Comparison of ENCODE assay signal across 8 cellular contexts in the genomic region with DNA sequence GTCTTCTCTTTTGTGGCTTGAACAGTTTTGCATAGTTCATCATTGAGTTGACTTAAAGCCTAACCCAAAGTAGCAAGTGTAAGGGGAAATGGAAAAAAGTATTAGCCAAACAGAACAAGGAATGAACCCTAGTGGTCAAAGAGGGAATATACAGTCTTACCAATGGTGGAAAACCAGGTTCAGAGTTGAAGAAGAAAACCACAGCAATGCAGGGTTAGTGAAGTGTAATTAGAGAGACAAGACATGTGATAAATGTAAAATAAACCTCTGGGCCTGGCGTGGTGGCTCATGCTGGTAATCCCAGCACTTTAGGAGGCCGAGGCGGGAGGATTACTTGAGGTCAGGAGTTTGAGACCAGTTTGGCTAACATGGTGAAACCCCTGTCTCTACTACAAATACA. TPM values are rescaled to one million over a fixed set of nuclear protein-coding genes. Genes with fewer than 3 reads are reported as not detected.
A peak's percentile ranks its signal among the peaks of the same experiment; 100 is the strongest.
DNase-seq lines count a peak whose midpoint lies in the region; ATAC-seq and TF ChIP-seq lines count a peak whose summit lies in the region.

No MANE protein-coding gene starts in this region.

- no peaks in the 10 kb centered on the region for H3K27me3 ChIP-seq in CD8-positive, alpha-beta memory T cell (ENCODE audit: insufficient read depth, low read length, poor library complexity, severe bottlenecking)

- DNase-seq in GM13977 (ENCODE audit: low spot score), result peak; percentile 12
- peak; percentile 36 for DNase-seq in RWPE1 (ENCODE audit: low spot score)
- DNase-seq in iPS DF 19.7 (ENCODE audit: low read depth, low spot score), result peak; percentile 38
- DNase-seq in CD8-positive, alpha-beta memory T cell, result no peak
- DNase-seq in activated naive CD4-positive, alpha-beta T cell treated with anti-CD3 and anti-CD28 coated beads, Interleukin-2, amount 50 U/mL, for 16 hours, result no peak
- no peak for DNase-seq in NCI-H526 treated with DMSO at 0.1 percent for 48 hours (lab: John Stamatoyannopoulos, UW)

- in situ Hi-C loops in GM13977 (cut with MboI; ENCODE audit: low pct_unique_long_range_greater_than_20kb, low sequenced_read_pairs, unreplicated experiment), result no loop called here

- no peak overlapping the region for H3K27ac ChIP-seq in RWPE1
- no peak overlapping the region for H3K27ac ChIP-seq in CD8-positive, alpha-beta memory T cell (ENCODE audit: low read depth, low read length)

- H3K4me3 Mint-ChIP-seq in CD8-positive, alpha-beta memory T cell, result no peak overlapping the region

- POLR2A ChIA-PET in RWPE1 (lab: Yijun Ruan, JAX; ENCODE audit: low non-redundant PET), result no interaction called here
- POLR2A ChIA-PET in CD8-positive, alpha-beta memory T cell (lab: Charles Lee), result no interaction called here

- TF ChIP-seq CTCF in GM13977 (IDR thresholded peaks at IDR 0.05; ENCODE audit: extremely low read depth, insufficient read depth, missing control alignments), result peak; percentile 28
- TF ChIP-seq CTCF in RWPE1 (conservative IDR thresholded peaks at IDR 0.05; ENCODE audit: low read depth), result peak; percentile 39

- H3K27me3 Mint-ChIP-seq in CD8-positive, alpha-beta memory T cell, result no peaks in the 10 kb centered on the region

- CTCF ChIA-PET in RWPE1 (lab: Yijun Ruan, JAX), result interaction anchor here (0.5 to 1.2 kb wide), 3 partner anchors 30 to 177 kb away, joined by 4 to 6 read pairs (median 5); no protein-coding TSS in a partner anchor
- CTCF ChIA-PET in CD8-positive, alpha-beta memory T cell (lab: Charles Lee), result no interaction called here

- peak; percentile 74 for ATAC-seq in HG02973 (IDR thresholded peaks at IDR 0.05; ENCODE audit: unreplicated experiment)
- ATAC-seq in GM21390 (IDR thresholded peaks at IDR 0.05; ENCODE audit: unreplicated experiment), result no peak

- H3K36me3 ChIP-seq in CD8-positive, alpha-beta memory T cell (ENCODE audit: insufficient read depth, low read length), result no peaks in the 10 kb centered on the region

- H3K4me3 ChIP-seq in CD8-positive, alpha-beta memory T cell (ENCODE audit: low read length), result no peak overlapping the region

- no peaks in the 10 kb centered on the region for H3K4me1 Mint-ChIP-seq in CD8-positive, alpha-beta memory T cell

- H3K36me3 Mint-ChIP-seq in CD8-positive, alpha-beta memory T cell, result peaks cover 0 to 6% (median 0%) of the 10 kb centered on the region in 3 donors

- no peaks in the 10 kb centered on the region for H3K9me3 ChIP-seq in CD8-positive, alpha-beta memory T cell (ENCODE audit: low read length)

- H3K4me1 ChIP-seq in CD8-positive, alpha-beta memory T cell (ENCODE audit: insufficient read depth, low read length), result no peaks in the 10 kb centered on the region

- H3K9me3 Mint-ChIP-seq in CD8-positive, alpha-beta memory T cell, result peaks cover 0 to 2% (median 0%) of the 10 kb centered on the region in 5 donors

- H3K27ac Mint-ChIP-seq in CD8-positive, alpha-beta memory T cell, result peak overlapping the region in 1 of 8 donors; percentile 55

RNA-seq across cellular contexts. Expression of gene TTN, which starts 2.4 kb away (rescaled TPM):
- under 1 TPM; 0.80 to 0.83 TPM for total RNA-seq in CD8-positive, alpha-beta memory T cell
- 2.0 TPM for polyA plus RNA-seq in CD8-positive, alpha-beta memory T cell

Comparison
In these comparisons a context has a peak if more than half of its experiments do, and no peak if none do; other contexts are left out.
1. DNase-seq: peak in GM13977 (single experiment), RWPE1 (single experiment) and iPS DF 19.7 (single experiment); none in CD8-positive, alpha-beta memory T cell (0 of 5), activated naive CD4-positive, alpha-beta T cell treated with anti-CD3 and anti-CD28 coated beads, Interleukin-2, amount 50 U/mL, for 16 hours (single experiment) and NCI-H526 treated with DMSO at 0.1 percent for 48 hours (single experiment).